Comparison of ENCODE assay signal across 13 cellular contexts in the genomic region with DNA sequence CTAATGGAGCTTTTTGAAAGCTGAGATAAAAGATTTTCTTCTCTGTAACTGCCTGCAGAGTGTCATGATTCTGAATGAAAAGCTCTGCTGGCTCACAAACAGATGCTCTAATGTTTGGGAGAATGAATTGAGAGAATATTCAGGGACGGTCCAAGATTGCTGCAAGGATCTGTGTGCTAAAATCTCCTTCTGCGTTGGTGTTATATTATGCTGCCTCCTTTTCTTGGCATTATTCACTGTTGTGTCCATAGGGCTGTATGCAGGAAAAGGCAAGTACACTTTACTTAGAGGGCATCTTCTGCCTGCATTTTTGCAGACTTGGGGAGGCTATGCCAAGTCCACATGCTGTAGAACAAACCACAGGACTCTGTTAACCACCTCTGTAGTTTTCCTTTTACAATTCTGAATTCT.
DNase-seq lines count a peak whose midpoint lies in the region; ATAC-seq lines count a peak whose summit lies in the region.
"Had no signal": no experiment of that assay in that cellular context is flagged by ENCODE, and none has a peak within 500 bp of the region (broad histone marks: within the 10 kb centered on the region; RNA-seq: fewer than 3 reads in every experiment).

No MANE protein-coding gene starts in this region.

- H3K4me1 ChIP-seq in adipocyte (ENCODE audit: control insufficient read depth, insufficient read depth, low read length) = peaks cover 47% of the 10 kb centered on the region
- peaks cover 34% of the 10 kb centered on the region for H3K4me1 ChIP-seq in iPS-20b (ENCODE audit: insufficient read depth, low read length)
- peaks cover 38% of the 10 kb centered on the region for H3K4me1 ChIP-seq in stomach smooth muscle (ENCODE audit: control insufficient read depth, insufficient read depth, low read length)

- no peaks in the 10 kb centered on the region for H3K9me3 ChIP-seq in adipocyte (ENCODE audit: control insufficient read depth, low read length)
- no peaks in the 10 kb centered on the region for H3K9me3 ChIP-seq in iPS-20b (ENCODE audit: insufficient read depth, low read depth, low read length)
- H3K9me3 ChIP-seq in stomach smooth muscle (ENCODE audit: control insufficient read depth in 2 of 2, low read length in 2 of 2) = no peaks in the 10 kb centered on the region

- H3K27me3 ChIP-seq in adipocyte (replicated peaks; ENCODE audit: control insufficient read depth, insufficient read depth, low read length) (no peaks in the 10 kb centered on the region), iPS-20b (ENCODE audit: insufficient read depth, low read length) (peaks cover 10% of the 10 kb centered on the region; the same call in 1 of the 2 replicates), stomach smooth muscle (ENCODE audit: control insufficient read depth in 1 of 2, insufficient read depth in 2 of 2, low read length in 2 of 2) (no peaks in the 10 kb centered on the region)

- no peak overlapping the region for H3K27ac ChIP-seq in iPS-20b (ENCODE audit: low read length)
- peak overlapping the region; percentile 37 for H3K27ac ChIP-seq in stomach smooth muscle (ENCODE audit: low read length)
- H3K27ac ChIP-seq: 22Rv1 had no signal

- H3K4me3 ChIP-seq in adipocyte (ENCODE audit: low read length) = no peak overlapping the region
- no peak overlapping the region for H3K4me3 ChIP-seq in iPS-20b (ENCODE audit: low read length)
- H3K4me3 ChIP-seq in stomach smooth muscle (ENCODE audit: low read length in 2 of 2) = no peak overlapping the region

- DNase-seq in DMS 273 (lab: John Stamatoyannopoulos, UW; ENCODE audit: unreplicated experiment) (peak; percentile 33), DMS 273 treated with DMSO at 0.1 percent for 48 hours (lab: John Stamatoyannopoulos, UW) (no peak), adipocyte (ENCODE audit: low read depth) (peak; percentile 41), T-helper 2 cell (no peak)
- no peak for DNase-seq in stimulated activated CD4-positive, alpha-beta T cell treated with anti-CD3 and anti-CD28 coated beads, Interleukin-1b, Interleukin-23, amount 100 ng/mL, for 48 hours
- DNase-seq: activated T-cell treated with anti-CD3 and anti-CD28 coated beads for 4 hours; aorta; Kasumi-1; stimulated activated CD4-positive, alpha-beta T cell treated with anti-CD3 and anti-CD28 coated beads, Interleukin-4, amount 100 ng/mL, for 1 hour had no signal

- no peaks in the 10 kb centered on the region for H3K36me3 ChIP-seq in adipocyte (ENCODE audit: control insufficient read depth, insufficient read depth, low read length, severe bottlenecking)
- no peaks in the 10 kb centered on the region for H3K36me3 ChIP-seq in iPS-20b (ENCODE audit: insufficient read depth, low read depth, low read length)
- no peaks in the 10 kb centered on the region for H3K36me3 ChIP-seq in stomach smooth muscle (ENCODE audit: control insufficient read depth in 2 of 2, insufficient read depth in 2 of 2, low read length in 2 of 2)

- ATAC-seq in HG03095 (IDR thresholded peaks at IDR 0.05; ENCODE audit: unreplicated experiment) = no peak

- no peak overlapping the region for H3K9ac ChIP-seq in adipocyte (ENCODE audit: low read length)
- peak overlapping the region; percentile 11; the same call in 1 of the 2 replicates for H3K9ac ChIP-seq in iPS-20b (ENCODE audit: low read depth, low read length)
- no peak overlapping the region for H3K9ac ChIP-seq in stomach smooth muscle (ENCODE audit: low read length in 2 of 2)

Comparison
In these comparisons a context has a peak if more than half of its experiments do, and no peak if none do; other contexts are left out.
1. DNase-seq: peak in DMS 273 (single experiment) and adipocyte (single experiment); none in DMS 273 treated with DMSO at 0.1 percent for 48 hours (single experiment), stimulated activated CD4-positive, alpha-beta T cell treated with anti-CD3 and anti-CD28 coated beads, Interleukin-1b, Interleukin-23, amount 100 ng/mL, for 48 hours (single experiment) and T-helper 2 cell (0 of 5).